Comparison of ENCODE assay signal across 8 cellular contexts in genomic region chr11:134159652-134160051, GRCh38.
"Had no signal": no experiment of that assay in that cellular context is flagged by ENCODE, and none has a peak within 500 bp of the region (broad histone marks: within the 10 kb centered on the region; RNA-seq: fewer than 3 reads in every experiment).

No MANE protein-coding gene starts in this region.

- H3K27ac ChIP-seq: HL-60 had no signal

- H3K4me3 Mint-ChIP-seq: GM23338, H9, IgD-negative memory B cell had no signal

- FAIRE-seq: H1, H54, HepG2 had no signal

- H3K4me1 Mint-ChIP-seq: GM23338, H9, IgD-negative memory B cell had no signal

- H3K4me3 ChIP-seq: GM23338 had no signal

- H3K4me2 ChIP-seq: GM23338 had no signal

- H2AFZ ChIP-seq: GM23338 had no signal

- H3K27me3 Mint-ChIP-seq: IgD-negative memory B cell had no signal

- DNase-seq: H9, HCEC 1CT had no signal

- H3K27ac Mint-ChIP-seq: GM23338, H9, IgD-negative memory B cell had no signal

- H3K9me3 Mint-ChIP-seq: IgD-negative memory B cell had no signal
